11 cellular contexts compared by ENCODE assay signal in genomic region chr4:62533573-62533972, GRCh38.
"Had no signal": no experiment of that assay in that cellular context is flagged by ENCODE, and none has a peak within 500 bp of the region (broad histone marks: within the 10 kb centered on the region; RNA-seq: fewer than 3 reads in every experiment).

No MANE protein-coding gene starts in this region.

- H3K9me3 ChIP-seq: HAP-1 had no signal

- ATAC-seq: GM23338, HCT116 had no signal

- H3K27ac Mint-ChIP-seq: GM23338, H9, HFFc6 had no signal

- H3K27ac ChIP-seq: GM23248 had no signal

- H3K4me3 Mint-ChIP-seq: GM23338, H9, HFFc6 had no signal

- H3K9ac ChIP-seq: GM23248 had no signal

- H3K4me1 ChIP-seq: HAP-1 had no signal

- H3K4me3 ChIP-seq: GM23248, GM23338, HAP-1 had no signal

- DNase-seq: GM23248, GOT3, H7, H9, HCEC 1CT, HFFc6 had no signal

- FAIRE-seq: H1, H54 had no signal

- H3K36me3 ChIP-seq: HAP-1 had no signal
